In the genomic region with DNA sequence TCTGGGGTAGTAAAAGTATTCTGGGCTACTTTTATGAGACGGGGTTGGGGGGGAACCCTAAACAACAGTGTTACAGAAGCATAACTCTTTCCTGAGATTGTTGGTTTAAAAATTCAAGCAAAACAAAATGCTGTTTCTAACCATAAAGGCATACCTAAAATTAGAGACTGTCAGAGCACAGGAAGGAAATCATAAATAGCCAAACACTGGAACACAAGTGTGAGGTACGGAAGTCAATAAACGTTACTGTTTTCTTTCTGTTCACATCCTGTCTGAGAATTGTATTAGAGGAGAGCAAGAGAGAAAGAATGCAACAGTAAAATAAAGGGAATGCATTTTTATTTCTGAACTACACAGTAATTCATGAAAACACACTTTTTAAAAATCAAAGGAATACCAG, we compare ENCODE assay signal across 18 cellular contexts. TPM values are rescaled to one million over a fixed set of nuclear protein-coding genes. Genes with fewer than 3 reads are reported as not detected.
DNase-seq lines count a peak whose midpoint lies in the region; ATAC-seq, FAIRE-seq and TF ChIP-seq lines count a peak whose summit lies in the region.
"Had no signal": no experiment of that assay in that cellular context is flagged by ENCODE, and none has a peak within 500 bp of the region (broad histone marks: within the 10 kb centered on the region; RNA-seq: fewer than 3 reads in every experiment).

No MANE protein-coding gene starts in this region.

- no peak overlapping the region for H3K4me3 Mint-ChIP-seq in activated CD4-positive, alpha-beta T cell treated with anti-CD3 and anti-CD28 coated beads for 36 hours
- H3K4me3 Mint-ChIP-seq in T-helper 2 cell treated with Interferon-gamma antibody and Interleukin-4, amounts not matched to agents 5 μg/mL and 100 μg/mL, for 36 hours: no peak overlapping the region
- H3K4me3 Mint-ChIP-seq: neural progenitor cell had no signal

- H3K9me3 Mint-ChIP-seq in activated CD4-positive, alpha-beta T cell treated with anti-CD3 and anti-CD28 coated beads for 36 hours (ENCODE audit: low read depth): peaks cover 1% of the 10 kb centered on the region
- no peaks in the 10 kb centered on the region for H3K9me3 Mint-ChIP-seq in T-helper 2 cell treated with Interferon-gamma antibody and Interleukin-4, amounts not matched to agents 5 μg/mL and 100 μg/mL, for 36 hours
- H3K9me3 Mint-ChIP-seq: neural progenitor cell had no signal

- H3K4me1 Mint-ChIP-seq in activated CD4-positive, alpha-beta T cell treated with anti-CD3 and anti-CD28 coated beads for 36 hours: peaks cover 26% of the 10 kb centered on the region
- peaks cover 11% of the 10 kb centered on the region for H3K4me1 Mint-ChIP-seq in T-helper 2 cell treated with Interferon-gamma antibody and Interleukin-4, amounts not matched to agents 5 μg/mL and 100 μg/mL, for 36 hours (ENCODE audit: low read depth)

- no peak for DNase-seq in activated CD4-positive, alpha-beta T cell treated with anti-CD3 and anti-CD28 coated beads for 36 hours
- no peak for DNase-seq in activated CD4-positive, alpha-beta T cell treated with anti-CD3 and anti-CD28 coated beads, Interleukin-2, amount 50 U/mL, for 4 hours
- DNase-seq in GM19239 (ENCODE audit: insufficient read length, low spot score) (no peak), MM.1S (peak; percentile 24), lung microvascular endothelial cell (ENCODE audit: low read depth in 2 of 2) (peak; percentile 17 to 78), dedifferentiated amniotic fluid mesenchymal stem cell (ENCODE audit: extremely low spot score) (no peak), hepatic stellate cell (ENCODE audit: low spot score) (no peak)
- DNase-seq in T-helper 2 cell treated with Interferon-gamma antibody and Interleukin-4, amounts not matched to agents 5 μg/mL and 100 μg/mL, for 36 hours (ENCODE audit: low spot score): no peak
- DNase-seq: activated CD8-positive, alpha-beta memory T cell treated with anti-CD3 and anti-CD28 coated beads for 24 hours; EL; H7; Kasumi-1; left colon; NCI-H2171 treated with DMSO at 0.1 percent for 48 hours; Peyer's patch had no signal

- CTCF ChIA-PET in activated CD4-positive, alpha-beta T cell treated with anti-CD3 and anti-CD28 coated beads for 36 hours (lab: Charles Lee): no interaction called here

- H3F3A ChIP-seq in MM.1S (ENCODE audit: insufficient read depth, low read length): 0 out of 2 replicates have a peak, but pooled peaks cover 3% of the 10 kb centered on the region

- H3K27me3 Mint-ChIP-seq in activated CD4-positive, alpha-beta T cell treated with anti-CD3 and anti-CD28 coated beads for 36 hours: peaks cover 2% of the 10 kb centered on the region
- no peaks in the 10 kb centered on the region for H3K27me3 Mint-ChIP-seq in T-helper 2 cell treated with Interferon-gamma antibody and Interleukin-4, amounts not matched to agents 5 μg/mL and 100 μg/mL, for 36 hours (ENCODE audit: low read depth)

- peak; percentile 88 for FAIRE-seq in GM19239 (lab: Jason Lieb, UNC)
- FAIRE-seq: A549 had no signal

- H2AFZ ChIP-seq in MM.1S (ENCODE audit: low read length): peak overlapping the region; percentile 57
- H2AFZ ChIP-seq: neural progenitor cell had no signal

- no peaks in the 10 kb centered on the region for H3K27me3 ChIP-seq in MM.1S (replicated peaks; ENCODE audit: insufficient read depth, low read length)
- H3K27me3 ChIP-seq: neural progenitor cell, Peyer's patch, tibial nerve had no signal

- H3K4me1 ChIP-seq in MM.1S (ENCODE audit: low read length): peaks cover 20% of the 10 kb centered on the region
- H3K4me1 ChIP-seq: A549, Peyer's patch, tibial nerve had no signal

- H3K4me2 ChIP-seq in MM.1S (ENCODE audit: low read depth, low read length): peak overlapping the region; percentile 41
- H3K4me2 ChIP-seq: A549, neural progenitor cell had no signal

- intact Hi-C loops in activated CD4-positive, alpha-beta T cell treated with anti-CD3 and anti-CD28 coated beads for 36 hours (cut with DNase I, micrococcal nuclease): loop anchor here in 1 of 2 experiments (2.0 kb wide), 1 partner anchor 14 kb away; no protein-coding TSS in a partner anchor

- ATAC-seq in activated CD4-positive, alpha-beta T cell treated with anti-CD3 and anti-CD28 coated beads for 36 hours: peak; percentile 30
- ATAC-seq: A549, left colon had no signal

- no peaks in the 10 kb centered on the region for H3K79me2 ChIP-seq in MM.1S (ENCODE audit: low read length)

- no peaks in the 10 kb centered on the region for H4K20me1 ChIP-seq in MM.1S (ENCODE audit: insufficient read depth, low read length)

- no peak overlapping the region for H3K9ac ChIP-seq in MM.1S (ENCODE audit: low read length)
- H3K9ac ChIP-seq: neural progenitor cell had no signal

- peak overlapping the region; percentile 7; the same call in 1 of the 2 replicates for H3K4me3 ChIP-seq in MM.1S (ENCODE audit: low read length)
- H3K4me3 ChIP-seq: A549, neural progenitor cell, Peyer's patch, tibial nerve had no signal

- no peak for TF ChIP-seq CTCF in MM.1S (IDR thresholded peaks at IDR 0.05; ENCODE audit: low read length)

- no peak overlapping the region for H3K27ac Mint-ChIP-seq in activated CD4-positive, alpha-beta T cell treated with anti-CD3 and anti-CD28 coated beads for 36 hours
- H3K27ac Mint-ChIP-seq in T-helper 2 cell treated with Interferon-gamma antibody and Interleukin-4, amounts not matched to agents 5 μg/mL and 100 μg/mL, for 36 hours: no peak overlapping the region
- H3K27ac Mint-ChIP-seq: neural progenitor cell had no signal

- no peaks in the 10 kb centered on the region for H3K9me3 ChIP-seq in MM.1S (replicated peaks; ENCODE audit: insufficient read depth, low read length)
- H3K9me3 ChIP-seq: A549, Peyer's patch, tibial nerve had no signal

- no peaks in the 10 kb centered on the region for H3K9me2 ChIP-seq in MM.1S (replicated peaks; ENCODE audit: insufficient read depth, low read length)

- no peaks in the 10 kb centered on the region for H3K36me3 ChIP-seq in MM.1S (replicated peaks; ENCODE audit: insufficient read depth, low read length)
- H3K36me3 ChIP-seq: neural progenitor cell, Peyer's patch, tibial nerve had no signal

- peaks cover under 1% of the 10 kb centered on the region for H3K36me3 Mint-ChIP-seq in activated CD4-positive, alpha-beta T cell treated with anti-CD3 and anti-CD28 coated beads for 36 hours (ENCODE audit: low read depth)
- no peaks in the 10 kb centered on the region for H3K36me3 Mint-ChIP-seq in T-helper 2 cell treated with Interferon-gamma antibody and Interleukin-4, amounts not matched to agents 5 μg/mL and 100 μg/mL, for 36 hours (ENCODE audit: low read depth)
- H3K36me3 Mint-ChIP-seq: neural progenitor cell had no signal

- POLR2A ChIA-PET in activated CD4-positive, alpha-beta T cell treated with anti-CD3 and anti-CD28 coated beads for 36 hours (lab: Charles Lee): no interaction called here

- H3K27ac ChIP-seq in MM.1S (ENCODE audit: low read length): peak overlapping the region; percentile 12; the same call in 1 of the 2 replicates
- H3K27ac ChIP-seq: A549, neural progenitor cell, tibial nerve had no signal

RNA-seq across cellular contexts. Expression of a gene that starts 42.8 kb away (rescaled TPM):
- total RNA-seq in activated CD4-positive, alpha-beta T cell treated with anti-CD3 and anti-CD28 coated beads for 36 hours: 10 to 100 TPM; 77.9 to 99.2 TPM
- total RNA-seq in lung microvascular endothelial cell: not detected in 2 replicates

Comparison
In these comparisons a context has a peak if more than half of its experiments do, and no peak if none do; other contexts are left out.
1. DNase-seq: peak in MM.1S (single experiment) and lung microvascular endothelial cell (2 of 2); none in activated CD4-positive, alpha-beta T cell treated with anti-CD3 and anti-CD28 coated beads for 36 hours (single experiment), activated CD4-positive, alpha-beta T cell treated with anti-CD3 and anti-CD28 coated beads, Interleukin-2, amount 50 U/mL, for 4 hours (0 of 2), GM19239 (single experiment), T-helper 2 cell treated with Interferon-gamma antibody and Interleukin-4, amounts not matched to agents 5 μg/mL and 100 μg/mL, for 36 hours (single experiment), dedifferentiated amniotic fluid mesenchymal stem cell (single experiment) and hepatic stellate cell (single experiment).
2. RNA of a gene that starts 42.8 kb away (total RNA-seq): 77.9 to 99.2 TPM in activated CD4-positive, alpha-beta T cell treated with anti-CD3 and anti-CD28 coated beads for 36 hours; not detected in lung microvascular endothelial cell; every median in the first group is over 10 times any median in the second.